ENCODE assay signal across 15 cellular contexts in genomic region chr13:79780240-79780639, GRCh38.
A peak's percentile ranks its signal among the peaks of the same experiment; 100 is the strongest.
DNase-seq lines count a peak whose midpoint lies in the region; ATAC-seq and TF ChIP-seq lines count a peak whose summit lies in the region.
"Had no signal": no experiment of that assay in that cellular context is flagged by ENCODE, and none has a peak within 500 bp of the region (broad histone marks: within the 10 kb centered on the region; RNA-seq: fewer than 3 reads in every experiment).

No MANE protein-coding gene starts in this region.

- H3K4me3 ChIP-seq in mesendoderm (ENCODE audit: low read length): no peak overlapping the region

- H3K56ac ChIP-seq in mesendoderm (ENCODE audit: low read length): no peak overlapping the region

- H3K27ac Mint-ChIP-seq in brain: peak overlapping the region in 4 of 5 experiments; percentile 16 to 82 (median 62)
- H3K27ac Mint-ChIP-seq: WTC11 had no signal

- H2BK120ac ChIP-seq in mesendoderm (ENCODE audit: low read depth, low read length): no peak overlapping the region

- H3K79me2 ChIP-seq in mesendoderm (ENCODE audit: control insufficient read depth, insufficient read depth, low read length): no peaks in the 10 kb centered on the region

- H3K27ac ChIP-seq in mesendoderm (ENCODE audit: low read depth, low read length): no peak overlapping the region

- no peak overlapping the region for H3K23ac ChIP-seq in mesendoderm (ENCODE audit: low read length)

- H3K4me1 ChIP-seq in mesendoderm (ENCODE audit: control insufficient read depth, low read depth, low read length): peaks cover 8% of the 10 kb centered on the region

- no peaks in the 10 kb centered on the region for H3K36me3 Mint-ChIP-seq in brain
- H3K36me3 Mint-ChIP-seq: naive B cell, WTC11 had no signal

- ATAC-seq in HG03342 (IDR thresholded peaks at IDR 0.05; ENCODE audit: unreplicated experiment) (peak; percentile 50), HG02759 (IDR thresholded peaks at IDR 0.05; ENCODE audit: unreplicated experiment) (no peak)
- ATAC-seq: WTC11 had no signal

- H3K79me1 ChIP-seq in mesendoderm (ENCODE audit: low read length): no peaks in the 10 kb centered on the region

- peak; percentile 43 for DNase-seq in AG20443 (ENCODE audit: low spot score)
- DNase-seq in mesendoderm: no peak
- DNase-seq in C1 segment of cervical spinal cord (lab: John Stamatoyannopoulos, UW): no peak
- DNase-seq in GOT3 (lab: John Stamatoyannopoulos, UW): no peak
- DNase-seq in NCI-H128 (lab: John Stamatoyannopoulos, UW; ENCODE audit: unreplicated experiment): no peak
- DNase-seq: activated T-cell treated with anti-CD3 and anti-CD28 coated beads for 4 hours, DMS79 treated with DMSO at 0.1 percent for 48 hours, naive B cell, NCI-H1417 treated with DMSO at 0.1 percent for 48 hours, NCI-H526, SIG-M5 had no signal

- H3K36me3 ChIP-seq in mesendoderm (ENCODE audit: control insufficient read depth, insufficient read depth, low read length): no peaks in the 10 kb centered on the region

- H3K4ac ChIP-seq in mesendoderm (ENCODE audit: low read depth, low read length): peak overlapping the region; percentile 79

- no peak overlapping the region for H2AK5ac ChIP-seq in mesendoderm (ENCODE audit: low read length)

- WGBS in mesendoderm (ENCODE audit: extremely low coverage, insufficient coverage, low lambda C conversion rate): no CpG with 5 or more reads among the region's 3 CpGs

- no peak overlapping the region for H3K4me2 ChIP-seq in mesendoderm (ENCODE audit: low read length)

- H3K4me3 Mint-ChIP-seq in brain: peak overlapping the region in 1 of 5 experiments; percentile 12
- H3K4me3 Mint-ChIP-seq: naive B cell, WTC11 had no signal

- no peak overlapping the region for H3K9ac ChIP-seq in mesendoderm (ENCODE audit: low read length)

- H4K8ac ChIP-seq in mesendoderm (ENCODE audit: low read depth, low read length): no peak overlapping the region

- peaks cover 55% of the 10 kb centered on the region for H3K4me1 Mint-ChIP-seq in brain
- H3K4me1 Mint-ChIP-seq: naive B cell had no signal

- H3K27me3 ChIP-seq in mesendoderm (ENCODE audit: insufficient read depth, low read length, poor library complexity): no peaks in the 10 kb centered on the region

- TF ChIP-seq CTCF in brain (conservative IDR thresholded peaks at IDR 0.05): no peak

- H2BK5ac ChIP-seq in mesendoderm (ENCODE audit: low read length): no peak overlapping the region

- peak overlapping the region; percentile 68 for H3K18ac ChIP-seq in mesendoderm (ENCODE audit: low read length)

- peak overlapping the region; percentile 41 for H2BK15ac ChIP-seq in mesendoderm (replicated peaks; ENCODE audit: low read depth)

- no peak overlapping the region for H4K5ac ChIP-seq in mesendoderm (ENCODE audit: low read length)

- peaks cover 4% of the 10 kb centered on the region for H3K27me3 Mint-ChIP-seq in brain
- H3K27me3 Mint-ChIP-seq: naive B cell had no signal

- peaks cover 0 to 4% (median 0%) of the 10 kb centered on the region in 5 experiments for H3K9me3 Mint-ChIP-seq in brain
- H3K9me3 Mint-ChIP-seq: naive B cell, WTC11 had no signal
